Comparison of ENCODE assay signal across 8 cellular contexts in genomic region chr19:14434543-14435319, GRCh38. TPM values are rescaled to one million over a fixed set of nuclear protein-coding genes. Genes with fewer than 3 reads are reported as not detected.
DNase-seq lines count a peak whose midpoint lies in the region; ATAC-seq and TF ChIP-seq lines count a peak whose summit lies in the region.

No MANE protein-coding gene starts in this region.

- H3K9me2 ChIP-seq in DOHH2 (replicated peaks; ENCODE audit: control insufficient read depth, low read length): no peaks in the 10 kb centered on the region

- TF ChIP-seq CTCF in DOHH2 (IDR thresholded peaks at IDR 0.05; ENCODE audit: low read depth, low read length, poor library complexity, severe bottlenecking): no peak

- H3K79me2 ChIP-seq in DOHH2 (ENCODE audit: control insufficient read depth, low read length): peaks cover 75% of the 10 kb centered on the region

- H3F3A ChIP-seq in DOHH2 (ENCODE audit: control insufficient read depth, insufficient read depth): peaks cover 12% of the 10 kb centered on the region

- ATAC-seq in right cardiac atrium: peak; percentile 72 to 91

- H3K36me3 ChIP-seq in DOHH2 (ENCODE audit: control insufficient read depth, low read length): peaks cover 27% of the 10 kb centered on the region
- H3K36me3 ChIP-seq in skeletal muscle satellite cell (ENCODE audit: insufficient read depth, low read length): peaks cover 3% of the 10 kb centered on the region
- no peaks in the 10 kb centered on the region for H3K36me3 ChIP-seq in SJCRH30

- H3K4me2 ChIP-seq in DOHH2 (ENCODE audit: low read length) (peak overlapping the region; percentile 84), skeletal muscle satellite cell (ENCODE audit: low read length) (peak overlapping the region; percentile 87)

- H4K20me1 ChIP-seq in DOHH2 (ENCODE audit: control insufficient read depth, insufficient read depth, low read depth, low read length): peaks cover 8% of the 10 kb centered on the region

- intact Hi-C loops in right cardiac atrium (cut with DNase I): no loop called here

- H3K9ac ChIP-seq in skeletal muscle satellite cell (ENCODE audit: low read depth, low read length): peak overlapping the region; percentile 86

- H3K4me3 ChIP-seq in DOHH2 (ENCODE audit: low read length): peak overlapping the region; percentile 76
- H3K4me3 ChIP-seq in right cardiac atrium (ENCODE audit: low read length): peak overlapping the region; percentile 100
- peak overlapping the region; percentile 93 for H3K4me3 ChIP-seq in skeletal muscle satellite cell (ENCODE audit: low read length)
- no peak overlapping the region for H3K4me3 ChIP-seq in SJCRH30

- no peaks in the 10 kb centered on the region for H3K9me3 ChIP-seq in DOHH2 (ENCODE audit: control insufficient read depth, insufficient read depth, low read length)
- H3K9me3 ChIP-seq in right cardiac atrium (ENCODE audit: control insufficient read depth, low read length): no peaks in the 10 kb centered on the region
- H3K9me3 ChIP-seq in skeletal muscle satellite cell (replicated peaks; ENCODE audit: low read length): no peaks in the 10 kb centered on the region
- H3K9me3 ChIP-seq in SJCRH30 (replicated peaks): no peaks in the 10 kb centered on the region

- no peak overlapping the region; the same call in 1 of the 2 replicates for H3K27ac ChIP-seq in DOHH2 (ENCODE audit: low read depth, low read length)
- peak overlapping the region; percentile 51 for H3K27ac ChIP-seq in adipose tissue (ENCODE audit: low read depth, low read length)
- H3K27ac ChIP-seq in right cardiac atrium (ENCODE audit: low read length): peak overlapping the region; percentile 77
- H3K27ac ChIP-seq in SJCRH30: no peak overlapping the region

- no peaks in the 10 kb centered on the region for H3K27me3 ChIP-seq in DOHH2 (ENCODE audit: control insufficient read depth, low read length)
- no peaks in the 10 kb centered on the region for H3K27me3 ChIP-seq in right cardiac atrium (ENCODE audit: control insufficient read depth, insufficient read depth)
- no peaks in the 10 kb centered on the region for H3K27me3 ChIP-seq in skeletal muscle satellite cell (ENCODE audit: control insufficient read depth, insufficient read depth, low read length)
- H3K27me3 ChIP-seq in SJCRH30: no peaks in the 10 kb centered on the region

- H3K4me1 ChIP-seq in DOHH2 (ENCODE audit: control insufficient read depth, low read length): peaks cover 77% of the 10 kb centered on the region
- H3K4me1 ChIP-seq in right cardiac atrium (ENCODE audit: control insufficient read depth, insufficient read depth, low read length): peaks cover 4% of the 10 kb centered on the region
- H3K4me1 ChIP-seq in skeletal muscle satellite cell (ENCODE audit: control insufficient read depth, insufficient read depth, low read length): peaks cover 20% of the 10 kb centered on the region
- H3K4me1 ChIP-seq in SJCRH30: peaks cover 6% of the 10 kb centered on the region; the same call in 1 of the 2 replicates

- WGBS in adipose tissue, 3 donors: 34 to 55% (median 44%) methylated on average over 23 of the region's 23 CpGs
- WGBS in right cardiac atrium: 41% methylated on average over 23 of the region's 23 CpGs

- DNase-seq in NOMO-1 treated with DMSO at 0.1 percent for 48 hours (lab: John Stamatoyannopoulos, UW; ENCODE audit: unreplicated experiment) (peak; percentile 60), right cardiac atrium (peak; percentile 84 to 87 (median 86)), SJCRH30 (no peak), NCI-H2107 treated with DMSO at 0.1 percent for 48 hours (lab: John Stamatoyannopoulos, UW; ENCODE audit: unreplicated experiment) (no peak), NCI-H2029 treated with DMSO at 0.1 percent for 48 hours (lab: John Stamatoyannopoulos, UW) (no peak)

RNA-seq across cellular contexts. Expression of gene PKN1, which starts 1.6 kb away (rescaled TPM):
- polyA plus RNA-seq in adipose tissue (10 to 100 TPM; 35.8 to 99.0 (median 66.4) TPM), right cardiac atrium (79.3 TPM)
- total RNA-seq in right cardiac atrium: 100 to 1,000 TPM; 122 to 138 (median 130) TPM
- 124 and 138 TPM in 2 replicates for total RNA-seq in skeletal muscle satellite cell (2012; rRNA removed)
- 63.5 and 66.2 TPM in 2 replicates for total RNA-seq in SJCRH30 (2014; rRNA removed; shearing (Covaris generic))

RNA-seq across cellular contexts. Expression of gene DDX39A, which starts 15.6 kb away (rescaled TPM):
- 10 to 100 TPM; 27.3 to 76.8 (median 65.3) TPM for polyA plus RNA-seq in adipose tissue
- total RNA-seq in right cardiac atrium: 10 to 100 TPM; 20.7 to 34.7 (median 30.2) TPM
- 30.3 TPM for polyA plus RNA-seq in right cardiac atrium
- total RNA-seq in skeletal muscle satellite cell (2012; rRNA removed): 73.3 and 93.3 TPM in 2 replicates
- 180 and 188 TPM in 2 replicates for total RNA-seq in SJCRH30 (2014; rRNA removed; shearing (Covaris generic))

RNA-seq across cellular contexts. Expression of gene PTGER1, which starts 40.4 kb away (rescaled TPM):
- polyA plus RNA-seq in adipose tissue: 1 to 10 TPM in 1 of 3 donors, under 1 TPM in 1, not detected in 1; 0.18 to 1.9 TPM
- under 1 TPM in 1 of 4 donors, not detected in 3; 0.33 TPM for total RNA-seq in right cardiac atrium
- polyA plus RNA-seq in right cardiac atrium: not detected
- 2.8 and 4.1 TPM in 2 replicates for total RNA-seq in skeletal muscle satellite cell (2012; rRNA removed)
- 1.2 and 1.7 TPM in 2 replicates for total RNA-seq in SJCRH30 (2014; rRNA removed; shearing (Covaris generic))

RNA-seq across cellular contexts. Expression of gene ADGRE5, which starts 53.5 kb away (rescaled TPM):
- polyA plus RNA-seq in adipose tissue (10 to 100 TPM; 17.3 to 42.1 (median 38.6) TPM), right cardiac atrium (17.7 TPM)
- total RNA-seq in right cardiac atrium: 10 to 100 TPM; 27.6 to 41.0 (median 35.1) TPM
- total RNA-seq in skeletal muscle satellite cell (2012; rRNA removed): 41.7 and 48.4 TPM in 2 replicates
- total RNA-seq in SJCRH30 (2014; rRNA removed; shearing (Covaris generic)): 20.4 and 22.6 TPM in 2 replicates

Comparison
In these comparisons a context has a peak if more than half of its experiments do, and no peak if none do; other contexts are left out.
1. H3K27ac ChIP-seq: peak in adipose tissue (single experiment) and right cardiac atrium (single experiment); none in DOHH2 (single experiment) and SJCRH30 (single experiment).
2. DNase-seq: peak in NOMO-1 treated with DMSO at 0.1 percent for 48 hours (single experiment) and right cardiac atrium (3 of 3); none in SJCRH30 (0 of 2), NCI-H2107 treated with DMSO at 0.1 percent for 48 hours (single experiment) and NCI-H2029 treated with DMSO at 0.1 percent for 48 hours (single experiment).